In the genomic region with DNA sequence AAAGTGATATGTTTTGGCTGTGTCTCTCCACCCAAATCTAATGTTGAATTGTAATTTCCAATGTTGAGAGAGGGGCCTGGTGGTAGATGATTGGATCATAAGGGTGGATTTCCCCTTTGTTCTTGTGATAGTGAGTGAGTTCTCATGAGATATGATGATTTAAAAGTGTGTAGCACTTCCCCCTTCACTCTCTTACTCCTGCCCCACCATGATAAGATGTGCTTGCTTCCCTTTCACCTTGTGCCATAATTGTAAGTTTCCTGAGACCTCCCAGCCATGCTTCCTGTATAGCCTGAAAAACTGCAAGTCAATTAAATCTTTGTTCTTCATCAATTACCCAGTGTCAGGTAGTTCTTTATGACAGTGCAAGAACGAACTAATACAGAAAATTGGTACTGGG, we compare ENCODE assay signal across 1 cellular context.
TF ChIP-seq lines count a peak whose summit lies in the region.

No MANE protein-coding gene starts in this region.

TF ChIP-seq in K562, 482 proteins besides CTCF, POLR2A, EP300 and RAD21 (continued from another document):
- TF ChIP-seq IRF9 (tag; IDR thresholded peaks at IDR 0.05) (no peak), MECOM (CRISPR knock-in tag; IDR thresholded peaks at IDR 0.05) (no peak), CBFA2T2 (conservative IDR thresholded peaks at IDR 0.05) (peak; percentile 49)
